32 cellular contexts compared by ENCODE assay signal in the genomic region with DNA sequence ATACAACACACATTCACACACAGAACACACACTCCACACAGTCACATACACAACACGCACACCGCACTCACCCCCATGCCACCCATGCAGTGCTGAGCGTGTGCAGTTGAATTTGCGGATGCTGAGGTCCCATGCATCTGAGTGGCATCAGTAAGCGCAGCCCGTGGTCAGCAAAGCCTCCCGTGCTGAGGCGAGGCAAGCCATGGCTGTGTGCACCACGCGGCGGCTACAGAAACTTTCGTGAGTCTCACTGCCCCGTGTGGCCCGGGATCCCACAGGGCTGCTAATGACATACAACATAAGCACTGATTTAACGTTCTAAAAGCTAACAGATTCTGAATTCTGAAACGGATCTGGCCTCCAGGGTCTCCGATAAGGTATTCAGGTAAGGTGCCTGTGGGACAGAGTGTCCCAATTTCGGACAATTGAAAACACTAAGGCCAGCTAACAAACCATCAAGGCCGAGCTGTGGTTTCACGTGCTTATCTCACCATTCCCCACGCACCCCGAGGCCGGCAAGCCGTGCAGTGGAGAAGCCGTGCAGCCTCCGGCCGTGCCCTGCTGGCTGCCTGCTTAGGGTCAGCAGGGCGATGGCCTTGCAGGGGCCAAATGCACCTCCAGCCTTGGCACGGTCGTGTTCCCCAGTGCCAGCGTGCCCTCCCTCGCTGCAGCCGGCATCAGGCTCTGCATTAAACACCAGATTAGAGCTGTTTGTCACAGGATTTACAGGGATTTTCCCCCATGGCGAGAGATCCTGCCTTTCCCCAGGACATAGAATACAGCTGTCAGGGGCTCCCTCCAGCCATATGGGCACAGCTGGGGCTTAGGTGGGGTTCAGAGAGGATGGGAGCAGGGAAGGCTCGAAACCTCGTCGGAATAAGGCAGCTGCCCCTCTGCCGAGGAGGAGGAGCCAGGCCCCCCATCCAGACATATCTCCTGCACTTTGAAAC.
DNase-seq lines count a peak whose midpoint lies in the region; ATAC-seq, FAIRE-seq and TF ChIP-seq lines count a peak whose summit lies in the region.
"Had no signal": no experiment of that assay in that cellular context is flagged by ENCODE, and none has a peak within 500 bp of the region (broad histone marks: within the 10 kb centered on the region; RNA-seq: fewer than 3 reads in every experiment).

No MANE protein-coding gene starts in this region.

- H3K27ac ChIP-seq in HepG2 (ENCODE audit: extremely low read length, insufficient read depth, low read length) (no peak overlapping the region), smooth muscle cell (ENCODE audit: low read depth) (no peak overlapping the region)
- H3K27ac ChIP-seq in effector memory CD4-positive, alpha-beta T cell (ENCODE audit: insufficient read depth, low read length, poor library complexity, severe bottlenecking), result no peak overlapping the region
- H3K27ac ChIP-seq: BLaER1 treated with 17β-estradiol and CSF1 and Interleukin-3, amounts not matched to agents 10 nM and 100 nM; esophagus muscularis mucosa; HL-60; spleen had no signal

- H3K79me2 ChIP-seq in HepG2 (ENCODE audit: insufficient read depth, low read length) (no peaks in the 10 kb centered on the region), smooth muscle cell (ENCODE audit: low read depth) (no peaks in the 10 kb centered on the region)

- H3K27me3 ChIP-seq in HepG2 (ENCODE audit: control insufficient read depth in 1 of 2, insufficient read depth in 2 of 2, low read length in 2 of 2), result peaks cover 3 to 20% of the 10 kb centered on the region in 2 experiments; a peak in 3 of 5 replicates
- no peaks in the 10 kb centered on the region for H3K27me3 ChIP-seq in smooth muscle cell (ENCODE audit: low read depth)
- H3K27me3 ChIP-seq in effector memory CD4-positive, alpha-beta T cell (replicated peaks; ENCODE audit: control insufficient read depth, insufficient read depth, low read length, poor library complexity, severe bottlenecking), result no peaks in the 10 kb centered on the region
- H3K27me3 ChIP-seq: BLaER1 treated with 17β-estradiol and CSF1 and Interleukin-3, amounts not matched to agents 10 nM and 100 nM had no signal

- ATAC-seq in HepG2, result no peak

- H3K9ac ChIP-seq in HepG2 (ENCODE audit: insufficient read depth, low read depth, low read length), result no peak overlapping the region
- no peak overlapping the region for H3K9ac ChIP-seq in smooth muscle cell (ENCODE audit: low read depth)
- H3K9ac ChIP-seq: BLaER1 treated with 17β-estradiol and CSF1 and Interleukin-3, amounts not matched to agents 10 nM and 100 nM had no signal

- H3K36me3 ChIP-seq in HepG2 (replicated peaks in 1 of 2; ENCODE audit: control insufficient read depth in 1 of 2, insufficient read depth in 2 of 2, low read length in 2 of 2) (no peaks in the 10 kb centered on the region), smooth muscle cell (ENCODE audit: low read depth) (no peaks in the 10 kb centered on the region)
- no peaks in the 10 kb centered on the region for H3K36me3 ChIP-seq in effector memory CD4-positive, alpha-beta T cell (ENCODE audit: control insufficient read depth, insufficient read depth, low read length)
- H3K36me3 ChIP-seq: BLaER1 treated with 17β-estradiol and CSF1 and Interleukin-3, amounts not matched to agents 10 nM and 100 nM; esophagus muscularis mucosa; HAP-1; spleen had no signal

- in situ Hi-C loops in HepG2 (cut with HindIII; ENCODE audit: extremely low pct_ligation_motif_present, low pct_unique_long_range_greater_than_20kb), result no loop called here

- TF ChIP-seq RAD21 in HepG2 (CRISPR knock-in tag; IDR thresholded peaks at IDR 0.05), result no peak

- H3K4me2 ChIP-seq in HepG2 (ENCODE audit: low read depth, low read length) (no peak overlapping the region), smooth muscle cell (peak overlapping the region; percentile 37)

- intact Hi-C loops in HepG2 (cut with micrococcal nuclease; ENCODE audit: unreplicated experiment), result no loop called here
- intact Hi-C loops in head of caudate nucleus (cut with DNase I), result no loop called here

- TF ChIP-seq POLR2A in HepG2 (IDR thresholded peaks at IDR 0.05; ENCODE audit: insufficient read depth in 1 of 2, low read depth in 2 of 2, low read length in 2 of 2), result no peak

- H4K20me1 ChIP-seq in HepG2 (ENCODE audit: insufficient read depth, low read length) (no peaks in the 10 kb centered on the region), smooth muscle cell (ENCODE audit: low read depth) (no peaks in the 10 kb centered on the region)
- H4K20me1 ChIP-seq: BLaER1 treated with 17β-estradiol and CSF1 and Interleukin-3, amounts not matched to agents 10 nM and 100 nM had no signal

- WGBS in HepG2 (ENCODE audit: low lambda C conversion rate), result 46% methylated on average over 27 of the region's 38 CpGs
- WGBS in smooth muscle cell (ENCODE audit: low lambda C conversion rate), result 59% methylated on average over 38 of the region's 38 CpGs

- peak; percentile 6 for DNase-seq in OCI-M1 (lab: John Stamatoyannopoulos, UW)
- no peak for DNase-seq in chondrocyte (ENCODE audit: low spot score)
- no peak for DNase-seq in HepG2 (ENCODE audit: low spot score)
- DNase-seq in smooth muscle cell (lab: John Stamatoyannopoulos, UW; ENCODE audit: unreplicated experiment), result no peak
- no peak for DNase-seq in HuH-7 (ENCODE audit: low spot score)
- no peak for DNase-seq in head of caudate nucleus
- no peak for DNase-seq in effector memory CD4-positive, alpha-beta T cell
- DNase-seq: activated CD4-positive, alpha-beta memory T cell treated with anti-CD3 and anti-CD28 coated beads, Interleukin-2, amount 10 ng/mL, durations not matched to agents 7 days and 5 days; activated CD4-positive, alpha-beta T cell treated with anti-CD3 and anti-CD28 coated beads for 1 hour; caudate nucleus; COR-L47; DMS79; foreskin melanocyte; GDM1; hippocampal formation; immature natural killer cell; Kasumi-1; NCI-H1694 treated with DMSO at 0.1 percent for 48 hours; NCI-H2171; NCI-H526; nucleus accumbens; spleen had no signal

- FAIRE-seq in HepG2 (lab: Jason Lieb, UNC), result no peak
- FAIRE-seq: RCC 7860, TTC549 had no signal

- peaks cover 5% of the 10 kb centered on the region for H3K36me3 Mint-ChIP-seq in chondrocyte (ENCODE audit: low read depth)
- H3K36me3 Mint-ChIP-seq: immature natural killer cell had no signal

- H3K27me3 Mint-ChIP-seq in chondrocyte (ENCODE audit: low read depth), result no peaks in the 10 kb centered on the region
- H3K27me3 Mint-ChIP-seq: dendritic cell treated with granulocyte-macrophage colony-stimulating factor and Interleukin-4, amounts not matched to agents 40 ng/mL and 50 ng/mL, for 4 days had no signal

- peaks cover 13% of the 10 kb centered on the region for H3K9me3 Mint-ChIP-seq in chondrocyte (ENCODE audit: low read depth)
- H3K9me3 Mint-ChIP-seq: dendritic cell treated with granulocyte-macrophage colony-stimulating factor and Interleukin-4, amounts not matched to agents 40 ng/mL and 50 ng/mL, for 4 days; immature natural killer cell; T-helper 1 cell treated with Interleukin-12 subunit alpha and Interleukin-12 subunit beta and Interleukin-4 antibody, amounts not matched to agents 30 μg/mL and 1 μg/mL, for 36 hours; type B pancreatic cell had no signal

- peaks cover 10% of the 10 kb centered on the region for H3K4me1 ChIP-seq in HepG2 (ENCODE audit: insufficient read depth, low read length)
- H3K4me1 ChIP-seq in smooth muscle cell (ENCODE audit: low read depth), result peaks cover 15% of the 10 kb centered on the region
- H3K4me1 ChIP-seq in effector memory CD4-positive, alpha-beta T cell (ENCODE audit: control insufficient read depth, insufficient read depth, low read length, poor library complexity, severe bottlenecking), result no peaks in the 10 kb centered on the region
- H3K4me1 ChIP-seq: HAP-1 had no signal

- no peaks in the 10 kb centered on the region for H3K9me3 ChIP-seq in HepG2 (ENCODE audit: low read length)
- H3K9me3 ChIP-seq in smooth muscle cell (replicated peaks; ENCODE audit: low read depth), result no peaks in the 10 kb centered on the region
- H3K9me3 ChIP-seq in effector memory CD4-positive, alpha-beta T cell (ENCODE audit: control insufficient read depth, low read length), result no peaks in the 10 kb centered on the region
- H3K9me3 ChIP-seq: HAP-1 had no signal

- H3K4me3 Mint-ChIP-seq in chondrocyte (ENCODE audit: unreplicated experiment), result no peak overlapping the region
- H3K4me3 Mint-ChIP-seq: activated CD4-positive, alpha-beta memory T cell treated with anti-CD3 and anti-CD28 coated beads, Interleukin-2, amount 10 ng/mL, durations not matched to agents 7 days and 5 days; activated naive CD8-positive, alpha-beta T cell; dendritic cell treated with granulocyte-macrophage colony-stimulating factor and Interleukin-4, amounts not matched to agents 40 ng/mL and 50 ng/mL, for 4 days; immature natural killer cell; T-helper 1 cell treated with Interleukin-12 subunit alpha and Interleukin-12 subunit beta and Interleukin-4 antibody, amounts not matched to agents 30 μg/mL and 1 μg/mL, for 36 hours; type B pancreatic cell had no signal

- CTCF ChIA-PET in HepG2 (lab: Yijun Ruan, JAX; ENCODE audit: low intra/inter-chr PET ratio, low total read pairs), result no interaction called here

- no TSS peak for BruUV-seq in HepG2 (replicated peaks; lab: Mats Ljungman, UMichigan)

- no peaks in the 10 kb centered on the region for H3F3A ChIP-seq in smooth muscle cell (ENCODE audit: low read depth)

- POLR2A ChIA-PET in HepG2 (lab: Yijun Ruan, JAX), result no interaction called here

- no peak overlapping the region for H3K4me3 ChIP-seq in HepG2 (replicated peaks in 1 of 3; ENCODE audit: insufficient read depth in 1 of 3, low read depth in 2 of 3, low read length in 3 of 3)
- no peak overlapping the region for H3K4me3 ChIP-seq in smooth muscle cell
- H3K4me3 ChIP-seq in effector memory CD4-positive, alpha-beta T cell (ENCODE audit: insufficient read depth, low read depth, low read length, poor library complexity, severe bottlenecking), result no peak overlapping the region
- H3K4me3 ChIP-seq: BLaER1 treated with 17β-estradiol and CSF1 and Interleukin-3, amounts not matched to agents 10 nM and 100 nM; esophagus muscularis mucosa; HAP-1; spleen had no signal

- TF ChIP-seq EP300 in HepG2 (IDR thresholded peaks at IDR 0.05; ENCODE audit: low read depth in 2 of 2, low read length in 2 of 2) (no peak), HepG2 (CRISPR knock-in tag; IDR thresholded peaks at IDR 0.05; ENCODE audit: borderline replicate concordance) (no peak)

- H2AFZ ChIP-seq in HepG2 (ENCODE audit: low read length) (no peak overlapping the region), smooth muscle cell (ENCODE audit: low read depth) (no peak overlapping the region)

- TF ChIP-seq CTCF in chondrocyte (IDR thresholded peaks at IDR 0.05) (no peak), HepG2 (CRISPR knock-in tag; IDR thresholded peaks at IDR 0.05) (no peak), smooth muscle cell (IDR thresholded peaks at IDR 0.05; ENCODE audit: borderline replicate concordance, insufficient read depth, poor library complexity, severe bottlenecking) (no peak)

- H3K4me1 Mint-ChIP-seq in chondrocyte (ENCODE audit: low read depth), result peaks cover 49% of the 10 kb centered on the region
- H3K4me1 Mint-ChIP-seq: activated CD4-positive, alpha-beta memory T cell treated with anti-CD3 and anti-CD28 coated beads, Interleukin-2, amount 10 ng/mL, durations not matched to agents 7 days and 5 days; immature natural killer cell had no signal

- peak overlapping the region; percentile 96 for H3K27ac Mint-ChIP-seq in chondrocyte (ENCODE audit: unreplicated experiment)
- H3K27ac Mint-ChIP-seq: activated CD4-positive, alpha-beta memory T cell treated with anti-CD3 and anti-CD28 coated beads, Interleukin-2, amount 10 ng/mL, durations not matched to agents 7 days and 5 days; activated naive CD8-positive, alpha-beta T cell; dendritic cell treated with granulocyte-macrophage colony-stimulating factor and Interleukin-4, amounts not matched to agents 40 ng/mL and 50 ng/mL, for 4 days; immature natural killer cell; T-helper 1 cell treated with Interleukin-12 subunit alpha and Interleukin-12 subunit beta and Interleukin-4 antibody, amounts not matched to agents 30 μg/mL and 1 μg/mL, for 36 hours had no signal
